Comparison of ENCODE assay signal across 1 cellular context in genomic region chr3:3260870-3261269, GRCh38.
A peak's percentile ranks its signal among the peaks of the same experiment; 100 is the strongest.
TF ChIP-seq lines count a peak whose summit lies in the region.

No MANE protein-coding gene starts in this region.

TF ChIP-seq in GM12878, 131 proteins besides CTCF, POLR2A, EP300 and RAD21 (continued from another document):
- TF ChIP-seq, protein P1, sequence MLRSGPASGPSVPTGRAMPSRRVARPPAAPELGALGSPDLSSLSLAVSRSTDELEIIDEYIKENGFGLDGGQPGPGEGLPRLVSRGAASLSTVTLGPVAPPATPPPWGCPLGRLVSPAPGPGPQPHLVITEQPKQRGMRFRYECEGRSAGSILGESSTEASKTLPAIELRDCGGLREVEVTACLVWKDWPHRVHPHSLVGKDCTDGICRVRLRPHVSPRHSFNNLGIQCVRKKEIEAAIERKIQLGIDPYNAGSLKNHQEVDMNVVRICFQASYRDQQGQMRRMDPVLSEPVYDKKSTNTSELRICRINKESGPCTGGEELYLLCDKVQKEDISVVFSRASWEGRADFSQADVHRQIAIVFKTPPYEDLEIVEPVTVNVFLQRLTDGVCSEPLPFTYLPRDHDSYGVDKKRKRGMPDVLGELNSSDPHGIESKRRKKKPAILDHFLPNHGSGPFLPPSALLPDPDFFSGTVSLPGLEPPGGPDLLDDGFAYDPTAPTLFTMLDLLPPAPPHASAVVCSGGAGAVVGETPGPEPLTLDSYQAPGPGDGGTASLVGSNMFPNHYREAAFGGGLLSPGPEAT (IDR thresholded peaks at IDR 0.05; ENCODE audit: low read depth) = peak; percentile 39; the same call in 1 of the 2 replicates
- TF ChIP-seq BCL11A (IDR thresholded peaks at IDR 0.05; ENCODE audit: low read depth, low read length) (peak; percentile 25; the same call in 1 of the 2 replicates), POLR2AphosphoS2 (IDR thresholded peaks at IDR 0.05; ENCODE audit: low read depth, low read length) (no peak), IKZF1 (conservative IDR thresholded peaks at IDR 0.05) (peak; percentile 32; the same call in 1 of the 2 replicates)
TF ChIP-seq in GM12878: peak in this region for 4.
